ENCODE assay signal across 7 cellular contexts in genomic region chr16:53504161-53504663, GRCh38. TPM values are rescaled to one million over a fixed set of nuclear protein-coding genes. Genes with fewer than 3 reads are reported as not detected.
DNase-seq lines count a peak whose midpoint lies in the region; ATAC-seq, FAIRE-seq and TF ChIP-seq lines count a peak whose summit lies in the region.

No MANE protein-coding gene starts in this region.

- H3K27me3 ChIP-seq in small intestine (ENCODE audit: control insufficient read depth in 2 of 2, insufficient read depth in 2 of 2, low read length in 2 of 2), result no peaks in the 10 kb centered on the region

- peaks cover 6% of the 10 kb centered on the region for H3K36me3 Mint-ChIP-seq in brain

- H3K27ac ChIP-seq in small intestine (ENCODE audit: low read depth in 1 of 2, low read length in 1 of 2), result peak overlapping the region; percentile 79 to 98

- FAIRE-seq in GM12891 (lab: Jason Lieb, UNC) (peak; percentile 13), small intestine (lab: Jason Lieb, UNC) (no peak)

- 3 to 7% (median 5%) methylated on average over 11 of the region's 11 CpGs for WGBS in small intestine, 3 donors

- no peak for DNase-seq in GM12891 (ENCODE audit: insufficient read length, low spot score)
- DNase-seq in RPMI8226, result peak; percentile 23
- peak; percentile 71 for DNase-seq in islet precursor cell
- DNase-seq in small intestine, result peak; percentile 37
- no peak for DNase-seq in NCI-H1436 treated with DMSO at 0.1 percent for 48 hours (lab: John Stamatoyannopoulos, UW)

- no peaks in the 10 kb centered on the region for H3K36me3 ChIP-seq in small intestine (ENCODE audit: control insufficient read depth in 2 of 2, insufficient read depth in 2 of 2, low read length in 2 of 2)

- no peak for ATAC-seq in activated CD4-positive, CD25-positive, alpha-beta regulatory T cell treated with anti-CD3 and anti-CD28 coated beads, Interleukin-2, amount 50 U/mL, for 24 hours

- TF ChIP-seq CTCF in brain (conservative IDR thresholded peaks at IDR 0.05), result no peak

- peaks cover 0 to 3% (median 0%) of the 10 kb centered on the region in 5 experiments for H3K9me3 Mint-ChIP-seq in brain

- peak overlapping the region; percentile 98 to 99 (median 98) for H3K27ac Mint-ChIP-seq in brain

- no peaks in the 10 kb centered on the region for H3K9me3 ChIP-seq in small intestine (ENCODE audit: control insufficient read depth, low read depth)

- H3K4me1 ChIP-seq in small intestine (ENCODE audit: control insufficient read depth in 2 of 2, insufficient read depth in 1 of 2, low read depth in 1 of 2, low read length in 1 of 2), result peaks cover 4 to 6% of the 10 kb centered on the region in 2 donors

- H3K4me3 Mint-ChIP-seq in brain, result peak overlapping the region; percentile 90 to 93 (median 91)

- H3K4me1 Mint-ChIP-seq in brain, result peaks cover 31% of the 10 kb centered on the region

- H3K4me3 ChIP-seq in small intestine (ENCODE audit: low read depth in 1 of 2, low read length in 2 of 2), result peak overlapping the region in 1 of 2 donors; percentile 49

- no peak for TF ChIP-seq POLR2A in GM12891 (IDR thresholded peaks at IDR 0.05; ENCODE audit: low read depth, low read length)

- H3K27me3 Mint-ChIP-seq in brain, result peaks cover 4% of the 10 kb centered on the region

TF ChIP-seq in GM12891, 5 proteins besides CTCF, POLR2A, EP300 and RAD21:
- TF ChIP-seq PAX5 (IDR thresholded peaks at IDR 0.05; ENCODE audit: insufficient read depth, low read length, severe bottlenecking) (no peak), TAF1 (IDR thresholded peaks at IDR 0.05; ENCODE audit: low read depth, low read length) (no peak), POU2F2 (IDR thresholded peaks at IDR 0.05; ENCODE audit: low read depth, low read length) (no peak), POLR2AphosphoS5 (IDR thresholded peaks at IDR 0.05; ENCODE audit: low read depth, low read length) (no peak), SPI1 (IDR thresholded peaks at IDR 0.05; ENCODE audit: low read depth, low read length) (no peak)
TF ChIP-seq in GM12891: peak in this region for 0.

RNA-seq across cellular contexts. Expression of gene AKTIP, which starts 1.2 kb away (rescaled TPM):
- polyA plus RNA-seq in GM12891 (2012; ENCODE audit: low read depth, missing spikeins), result 8.7 TPM
- polyA plus RNA-seq in brain (ENCODE audit: insufficient read depth, low read depth, low replicate concordance), result 26.1 TPM
- 10 to 100 TPM; 15.8 to 29.5 (median 20.0) TPM for polyA plus RNA-seq in small intestine

Comparison
In these comparisons a context has a peak if more than half of its experiments do, and no peak if none do; other contexts are left out.
1. DNase-seq: peak in RPMI8226 (single experiment), islet precursor cell (single experiment) and small intestine (single experiment); none in GM12891 (single experiment) and NCI-H1436 treated with DMSO at 0.1 percent for 48 hours (single experiment).